Comparison of ENCODE assay signal across 8 cellular contexts in genomic region chr1:23344111-23344986, GRCh38. TPM values are rescaled to one million over a fixed set of nuclear protein-coding genes. Genes with fewer than 3 reads are reported as not detected.
DNase-seq lines count a peak whose midpoint lies in the region; ATAC-seq and TF ChIP-seq lines count a peak whose summit lies in the region.

Gene HNRNPR, minus strand, starts transcription at chr1:23344284. Its CDS starts 3,276 bp downstream, at chr1:23341008.

- TF ChIP-seq CTCF in GM13977 (IDR thresholded peaks at IDR 0.05; ENCODE audit: extremely low read depth, insufficient read depth, missing control alignments) (no peak), upper lobe of right lung (IDR thresholded peaks at IDR 0.05) (no peak)

- H3K36me3 ChIP-seq in upper lobe of right lung, result no peaks in the 10 kb centered on the region

- peak within 1 kb of the TSS; percentile 94 for H3K27ac ChIP-seq in upper lobe of right lung

- H3K9me3 Mint-ChIP-seq in T-helper 1 cell treated with Interleukin-12 subunit alpha and Interleukin-12 subunit beta and Interleukin-4 antibody, amounts not matched to agents 30 μg/mL and 1 μg/mL, for 36 hours, result no peaks in the 10 kb centered on the region

- no peaks in the 10 kb centered on the region for H3K27me3 ChIP-seq in upper lobe of right lung

- no peaks in the 10 kb centered on the region for H3K27me3 Mint-ChIP-seq in T-helper 1 cell treated with Interleukin-12 subunit alpha and Interleukin-12 subunit beta and Interleukin-4 antibody, amounts not matched to agents 30 μg/mL and 1 μg/mL, for 36 hours (ENCODE audit: low read depth)

- intact Hi-C loops in left cardiac atrium (cut with DNase I), result loop anchor here (10.0 kb wide), 1 partner anchor 60 kb away; no protein-coding TSS in a partner anchor
- intact Hi-C loops in posterior vena cava (cut with DNase I), result loop anchor here in 1 of 2 donors (10.0 kb wide), 1 partner anchor 60 kb away; no protein-coding TSS in a partner anchor
- intact Hi-C loops in upper lobe of right lung (cut with DNase I), result no loop called here

- DNase-seq in GM13977 (ENCODE audit: low spot score) (peak; percentile 99), NCI-H1694 (lab: John Stamatoyannopoulos, UW) (peak; percentile 98), amniotic stem cell (lab: John Stamatoyannopoulos, UW) (peak; percentile 99), left cardiac atrium (peak; percentile 100), posterior vena cava (ENCODE audit: low spot score) (peak; percentile 100), upper lobe of right lung (peak; percentile 100)

- in situ Hi-C loops in GM13977 (cut with MboI; ENCODE audit: low pct_unique_long_range_greater_than_20kb, low sequenced_read_pairs, unreplicated experiment), result no loop called here

- peaks cover 37% of the 10 kb centered on the region for H3K4me1 ChIP-seq in upper lobe of right lung

- ATAC-seq in HG02884 (IDR thresholded peaks at IDR 0.05; ENCODE audit: unreplicated experiment) (peak; percentile 90), left cardiac atrium (peak; percentile 97 to 98), upper lobe of right lung (peak; percentile 97)

- peaks cover 9% of the 10 kb centered on the region for H3K36me3 Mint-ChIP-seq in T-helper 1 cell treated with Interleukin-12 subunit alpha and Interleukin-12 subunit beta and Interleukin-4 antibody, amounts not matched to agents 30 μg/mL and 1 μg/mL, for 36 hours (ENCODE audit: low read depth)

- no peaks in the 10 kb centered on the region for H3K9me3 ChIP-seq in upper lobe of right lung

- H3K4me3 Mint-ChIP-seq in T-helper 1 cell treated with Interleukin-12 subunit alpha and Interleukin-12 subunit beta and Interleukin-4 antibody, amounts not matched to agents 30 μg/mL and 1 μg/mL, for 36 hours, result peak within 1 kb of the TSS; percentile 95

- H3K27ac Mint-ChIP-seq in T-helper 1 cell treated with Interleukin-12 subunit alpha and Interleukin-12 subunit beta and Interleukin-4 antibody, amounts not matched to agents 30 μg/mL and 1 μg/mL, for 36 hours, result peak within 1 kb of the TSS; percentile 96

- peaks cover 40% of the 10 kb centered on the region for H3K4me1 Mint-ChIP-seq in T-helper 1 cell treated with Interleukin-12 subunit alpha and Interleukin-12 subunit beta and Interleukin-4 antibody, amounts not matched to agents 30 μg/mL and 1 μg/mL, for 36 hours (ENCODE audit: low read depth)

- H3K4me3 ChIP-seq in upper lobe of right lung, result peak within 1 kb of the TSS; percentile 83

RNA-seq across cellular contexts. Expression of gene HNRNPR, which starts in this region (rescaled TPM):
- total RNA-seq in left cardiac atrium (10 to 100 TPM; 57.3 to 79.8 TPM), posterior vena cava (100 to 1,000 TPM in 1 of 2 donors, 10 to 100 TPM in 1; 95.1 to 117 TPM), upper lobe of right lung (85.2 TPM)

Comparison
In these comparisons a context has a peak if more than half of its experiments do, and no peak if none do; other contexts are left out.
1. Peak in every context shown above with its lines: DNase-seq, ATAC-seq, H3K4me3 ChIP-seq and H3K27ac ChIP-seq.